Comparison of ENCODE assay signal across 9 cellular contexts in the genomic region with DNA sequence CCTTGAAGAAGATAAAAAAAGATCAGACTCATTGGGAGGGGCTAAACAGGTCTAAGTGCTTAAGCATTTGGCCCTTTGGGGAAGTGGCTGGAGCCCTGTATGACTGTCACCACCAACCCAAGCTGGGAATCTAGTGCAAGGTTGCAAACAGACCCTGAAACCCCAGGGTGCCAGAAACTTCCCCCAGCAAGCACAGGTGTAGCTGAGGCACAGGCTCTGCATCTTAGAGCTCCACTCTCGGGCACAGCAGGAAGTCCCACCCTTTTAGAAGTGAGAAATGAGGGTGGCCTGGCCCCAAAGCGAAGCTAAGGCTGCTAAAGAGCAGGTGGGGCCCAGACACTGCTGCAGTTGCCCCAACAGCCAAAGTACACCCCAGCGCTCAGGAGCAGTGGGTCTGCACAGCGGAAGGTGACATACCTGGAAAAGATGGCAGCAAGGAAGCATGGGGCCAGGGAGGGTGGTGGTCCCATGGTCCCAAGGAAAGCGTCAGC. TPM values are rescaled to one million over a fixed set of nuclear protein-coding genes. Genes with fewer than 3 reads are reported as not detected.
DNase-seq lines count a peak whose midpoint lies in the region; ATAC-seq, FAIRE-seq and TF ChIP-seq lines count a peak whose summit lies in the region.
"Had no signal": no experiment of that assay in that cellular context is flagged by ENCODE, and none has a peak within 500 bp of the region (broad histone marks: within the 10 kb centered on the region; RNA-seq: fewer than 3 reads in every experiment).

No MANE protein-coding gene starts in this region.

- DNase-seq in H7 (peak; percentile 27), NOMO-1 (lab: John Stamatoyannopoulos, UW; ENCODE audit: unreplicated experiment in 2 of 2) (peak; percentile 79 to 85), naive B cell (peak; percentile 7), H4 (ENCODE audit: low spot score) (no peak), D721Med (ENCODE audit: insufficient read length, low spot score) (no peak), COLO668 (lab: John Stamatoyannopoulos, UW; ENCODE audit: unreplicated experiment) (no peak)
- no peak for DNase-seq in stimulated activated CD4-positive, alpha-beta T cell treated with anti-CD3 and anti-CD28 coated beads, Interleukin-2, amount 100 ng/mL, for 48 hours
- DNase-seq: left lung had no signal

- ATAC-seq in GM18870 (IDR thresholded peaks at IDR 0.05; ENCODE audit: unreplicated experiment) (peak; percentile 43), naive B cell (ENCODE audit: low read depth in 2 of 2) (peak; percentile 50 to 71)
- ATAC-seq: left lung had no signal

- no peak overlapping the region for H3K4me3 ChIP-seq in H7 (ENCODE audit: insufficient read depth, low read depth, low read length)
- H3K4me3 ChIP-seq: left lung had no signal

- no peaks in the 10 kb centered on the region for H3K27me3 Mint-ChIP-seq in naive B cell

- H3K27me3 ChIP-seq in H7 (ENCODE audit: control insufficient read depth, insufficient read depth, low read length) = peaks cover 2% of the 10 kb centered on the region; the same call in 1 of the 2 replicates
- H3K27me3 ChIP-seq: left lung had no signal

- no peaks in the 10 kb centered on the region for H3K36me3 ChIP-seq in H7 (replicated peaks; ENCODE audit: control insufficient read depth, insufficient read depth, low read length)
- H3K36me3 ChIP-seq: left lung had no signal

- peaks cover 9 to 15% (median 12%) of the 10 kb centered on the region in 3 donors for H3K4me1 Mint-ChIP-seq in naive B cell

- H3K36me3 Mint-ChIP-seq in naive B cell = no peaks in the 10 kb centered on the region

- H3K4me3 Mint-ChIP-seq in naive B cell = peak overlapping the region in 3 of 8 donors; percentile 10 to 57 (median 44)

- H3K9me3 Mint-ChIP-seq in naive B cell = no peaks in the 10 kb centered on the region

- peak overlapping the region in 3 of 6 donors; percentile 19 to 80 (median 38) for H3K27ac Mint-ChIP-seq in naive B cell

- no peak for FAIRE-seq in D721Med (lab: Jason Lieb, UNC)

- TF ChIP-seq CTCF in D721Med (IDR thresholded peaks at IDR 0.05; ENCODE audit: insufficient read depth, missing control alignments) = no peak

RNA-seq across cellular contexts. Expression of a gene that starts 5.8 kb away (rescaled TPM):
- total RNA-seq in H7 (2014; rRNA removed; shearing (Covaris generic)) = 29.2 and 36.2 TPM in 2 replicates
- 10 to 100 TPM in 5 of 6 donors, 1 to 10 TPM in 1; 3.6 to 26.3 (median 14.9) TPM for polyA plus RNA-seq in naive B cell (ENCODE audit: low read depth in 6 of 6)
- 12.7 and 16.2 TPM in 2 replicates for total RNA-seq in H4 (2014; rRNA removed; shearing (Covaris generic))

RNA-seq across cellular contexts. Expression of a gene that starts 56.6 kb away (rescaled TPM):
- 8.7 and 15.7 TPM in 2 replicates for total RNA-seq in H7 (2014; rRNA removed; shearing (Covaris generic))
- 1 to 10 TPM in 2 of 6 donors, under 1 TPM in 4; 0.71 to 2.6 (median 0.97) TPM for polyA plus RNA-seq in naive B cell (ENCODE audit: low read depth in 6 of 6)
- not detected in 2 replicates for total RNA-seq in H4 (2014; rRNA removed; shearing (Covaris generic))

Comparison
In these comparisons a context has a peak if more than half of its experiments do, and no peak if none do; other contexts are left out.
1. DNase-seq: peak in H7 (single experiment), NOMO-1 (2 of 2) and naive B cell (single experiment); none in H4 (single experiment), stimulated activated CD4-positive, alpha-beta T cell treated with anti-CD3 and anti-CD28 coated beads, Interleukin-2, amount 100 ng/mL, for 48 hours (0 of 2), D721Med (single experiment) and COLO668 (single experiment).